In genomic region chr17:51029568-51030463, GRCh38 we compare ENCODE assay signal across 8 cellular contexts.
DNase-seq lines count a peak whose midpoint lies in the region; ATAC-seq and TF ChIP-seq lines count a peak whose summit lies in the region.

No MANE protein-coding gene starts in this region.

- no peaks in the 10 kb centered on the region for H3K9me3 ChIP-seq in DND-41 (ENCODE audit: insufficient read depth, low read length, severe bottlenecking)
- H3K9me3 ChIP-seq in neutrophil: no peaks in the 10 kb centered on the region

- no peaks in the 10 kb centered on the region for H3K36me3 Mint-ChIP-seq in chondrocyte (ENCODE audit: low read depth)

- H4K20me1 ChIP-seq in DND-41 (ENCODE audit: insufficient read depth, low read length): no peaks in the 10 kb centered on the region

- H3K27ac Mint-ChIP-seq in chondrocyte (ENCODE audit: unreplicated experiment): peak overlapping the region; percentile 72

- H3K36me3 ChIP-seq in DND-41 (ENCODE audit: insufficient read depth, low read length) (peaks cover 8% of the 10 kb centered on the region), neutrophil (peaks cover 13% of the 10 kb centered on the region)

- TF ChIP-seq CTCF in DND-41 (IDR thresholded peaks at IDR 0.05; ENCODE audit: borderline replicate concordance, extremely low read depth, low read length, poor library complexity, severe bottlenecking) (no peak), chondrocyte (IDR thresholded peaks at IDR 0.05) (no peak), neutrophil (IDR thresholded peaks at IDR 0.05) (no peak)

- H3K27me3 ChIP-seq in DND-41 (ENCODE audit: insufficient read depth, low read length, poor library complexity): no peaks in the 10 kb centered on the region
- no peaks in the 10 kb centered on the region for H3K27me3 ChIP-seq in neutrophil

- H3K4me3 ChIP-seq in DND-41 (ENCODE audit: low read depth in 1 of 2, low read length in 2 of 2) (peak overlapping the region in 1 of 2 experiments; percentile 39; a peak in 3 of 4 replicates), neutrophil (ENCODE audit: low read depth in 1 of 2, low read length in 1 of 2) (no peak overlapping the region)
- H3K4me3 ChIP-seq in Jurkat, Clone E6-1 (ENCODE audit: low read length): no peak overlapping the region

- H3K4me3 Mint-ChIP-seq in chondrocyte (ENCODE audit: unreplicated experiment): no peak overlapping the region

- peaks cover 6% of the 10 kb centered on the region; the same call in 1 of the 2 replicates for H3K79me2 ChIP-seq in DND-41 (ENCODE audit: insufficient read depth, low read length)

- H3K27ac ChIP-seq in DND-41 (ENCODE audit: low read length) (peak overlapping the region; percentile 70), neutrophil (peak overlapping the region; percentile 62)

- H3K9me3 Mint-ChIP-seq in chondrocyte (ENCODE audit: low read depth): no peaks in the 10 kb centered on the region

- DNase-seq in DND-41: no peak
- peak; percentile 28 for DNase-seq in Jurkat, Clone E6-1 (ENCODE audit: low read depth, low spot score)
- DNase-seq in chondrocyte (ENCODE audit: low spot score): no peak
- DNase-seq in DMS153 treated with DMSO at 0.1 percent for 48 hours (lab: John Stamatoyannopoulos, UW; ENCODE audit: unreplicated experiment): no peak
- no peak for DNase-seq in NCI-H1092 (lab: John Stamatoyannopoulos, UW)

- peak; percentile 90 for ATAC-seq in DND-41 (ENCODE audit: insufficient read depth, low read depth)
- no peak for ATAC-seq in HG02885 (IDR thresholded peaks at IDR 0.05; ENCODE audit: poor library complexity, unreplicated experiment)
- ATAC-seq in HG03097 (IDR thresholded peaks at IDR 0.05; ENCODE audit: low FRiP score, unreplicated experiment): no peak

- H3K27me3 Mint-ChIP-seq in chondrocyte (ENCODE audit: low read depth): no peaks in the 10 kb centered on the region

- H3K4me1 ChIP-seq in DND-41 (ENCODE audit: insufficient read depth, low read length): peaks cover 22% of the 10 kb centered on the region
- H3K4me1 ChIP-seq in neutrophil (ENCODE audit: control insufficient read depth in 1 of 2, insufficient read depth in 1 of 2, low read depth in 1 of 2, low read length in 1 of 2): peaks cover 1 to 16% of the 10 kb centered on the region in 2 experiments

- peak overlapping the region; percentile 59 for H2AFZ ChIP-seq in DND-41 (ENCODE audit: low read depth, low read length)

- peaks cover 28% of the 10 kb centered on the region for H3K4me1 Mint-ChIP-seq in chondrocyte (ENCODE audit: low read depth)

- peak overlapping the region; percentile 39 for H3K9ac ChIP-seq in DND-41 (ENCODE audit: low read depth, low read length)

- H3K4me2 ChIP-seq in DND-41 (ENCODE audit: insufficient read depth, low read length): peak overlapping the region; percentile 60
